Comparison of ENCODE assay signal across 1 cellular context in genomic region chr19:45280471-45280961, GRCh38.
TF ChIP-seq lines count a peak whose summit lies in the region.

No MANE protein-coding gene starts in this region.

TF ChIP-seq in endothelial cell of umbilical vein, 7 proteins besides CTCF, POLR2A, EP300 and RAD21:
- TF ChIP-seq EZH2 (IDR thresholded peaks at IDR 0.05; ENCODE audit: borderline replicate concordance, low read depth, low read length, severe bottlenecking) (no peak), JUN (IDR thresholded peaks at IDR 0.05; ENCODE audit: borderline replicate concordance, insufficient read depth, insufficient read length, low read depth) (no peak), GATA2 (IDR thresholded peaks at IDR 0.05; ENCODE audit: insufficient read depth, insufficient read length, low read depth, low read length) (no peak), MAX (IDR thresholded peaks at IDR 0.05; ENCODE audit: insufficient read depth, insufficient read length) (no peak), POLR2AphosphoS5 (IDR thresholded peaks at IDR 0.05; ENCODE audit: insufficient read depth, low read depth, low read length) (no peak), FOS (IDR thresholded peaks at IDR 0.05; ENCODE audit: borderline replicate concordance, insufficient read depth, low read length) (no peak), MYC (IDR thresholded peaks at IDR 0.05; ENCODE audit: low read depth, low read length) (no peak)
